ENCODE assay signal across 17 cellular contexts in genomic region chr11:70687716-70688115, GRCh38.
DNase-seq lines count a peak whose midpoint lies in the region; ATAC-seq and TF ChIP-seq lines count a peak whose summit lies in the region.
"Had no signal": no experiment of that assay in that cellular context is flagged by ENCODE, and none has a peak within 500 bp of the region (broad histone marks: within the 10 kb centered on the region; RNA-seq: fewer than 3 reads in every experiment).

No MANE protein-coding gene starts in this region.

- H3K4me1 ChIP-seq in heart left ventricle (no peaks in the 10 kb centered on the region), mucosa of descending colon (ENCODE audit: low read depth) (no peaks in the 10 kb centered on the region), aorta (ENCODE audit: control insufficient read depth in 1 of 2, insufficient read depth in 2 of 2, low read length in 2 of 2) (no peaks in the 10 kb centered on the region)
- H3K4me1 ChIP-seq: HAP-1 had no signal

- WGBS in heart left ventricle, 4 donors = 40 to 83% (median 70%) methylated on average over 1 to 6 of the region's 6 CpGs
- 61 to 67% methylated on average over 6 of the region's 6 CpGs for WGBS in aorta, 2 donors

- H3K4me3 ChIP-seq in heart left ventricle = no peak overlapping the region
- H3K4me3 ChIP-seq in mucosa of descending colon = no peak overlapping the region
- no peak overlapping the region for H3K4me3 ChIP-seq in aorta (ENCODE audit: low read length in 2 of 2)
- H3K4me3 ChIP-seq: BLaER1, HAP-1 had no signal

- TF ChIP-seq CTCF in heart left ventricle (IDR thresholded peaks at IDR 0.05) (no peak), mucosa of descending colon (IDR thresholded peaks at IDR 0.05) (no peak), GM13976 (IDR thresholded peaks at IDR 0.05; ENCODE audit: borderline replicate concordance, control extremely low read depth, extremely low read depth, insufficient read depth, missing control alignments) (no peak)

- H3K27me3 ChIP-seq in heart left ventricle (peaks cover 0 to 8% (median 0%) of the 10 kb centered on the region in 9 donors), aorta (ENCODE audit: control insufficient read depth in 1 of 2, insufficient read depth in 2 of 2, low read length in 1 of 2) (no peaks in the 10 kb centered on the region)
- H3K27me3 ChIP-seq: BLaER1 had no signal

- intact Hi-C loops in Right ventricle myocardium superior (cut with DNase I) (no loop called here), heart left ventricle (cut with DNase I) (no loop called here), left colon (cut with DNase I, micrococcal nuclease) (no loop called here), mucosa of descending colon (cut with DNase I, micrococcal nuclease) (no loop called here), aorta (cut with DNase I) (no loop called here)

- DNase-seq in Right ventricle myocardium superior = peak; percentile 17
- no peak for DNase-seq in heart left ventricle
- DNase-seq in left colon = no peak
- peak in 1 of 3 donors; percentile 25 for DNase-seq in mucosa of descending colon
- no peak for DNase-seq in aorta
- DNase-seq in GM13976 (ENCODE audit: low spot score) = no peak
- no peak for DNase-seq in activated CD4-positive, alpha-beta T cell treated with anti-CD3 and anti-CD28 coated beads for 4 hours
- DNase-seq: 8988T; CD4-positive, alpha-beta memory T cell; DMS153; DMS79; GDM1; IMR-90 had no signal

- TF ChIP-seq POLR2A in heart left ventricle (IDR thresholded peaks at IDR 0.05) = no peak

- no peaks in the 10 kb centered on the region for H3K36me3 ChIP-seq in heart left ventricle
- no peaks in the 10 kb centered on the region for H3K36me3 ChIP-seq in mucosa of descending colon (ENCODE audit: low read depth)
- H3K36me3 ChIP-seq in aorta (ENCODE audit: control insufficient read depth in 1 of 2, insufficient read depth in 2 of 2, low read length in 1 of 2) = no peaks in the 10 kb centered on the region
- H3K36me3 ChIP-seq: BLaER1, HAP-1 had no signal

- H3K27ac ChIP-seq in heart left ventricle (no peak overlapping the region), aorta (ENCODE audit: low read depth in 1 of 2, low read length in 2 of 2) (no peak overlapping the region)
- H3K27ac ChIP-seq: BLaER1, HL-60 had no signal

- ATAC-seq in Right ventricle myocardium superior (ENCODE audit: poor library complexity) = no peak
- ATAC-seq in heart left ventricle = no peak
- peak; percentile 9 for ATAC-seq in left colon
- peak; percentile 7 for ATAC-seq in mucosa of descending colon
- peak; percentile 15 for ATAC-seq in aorta (ENCODE audit: low FRiP score)
- ATAC-seq in GM19395 (IDR thresholded peaks at IDR 0.05; ENCODE audit: unreplicated experiment) = no peak

- peaks cover 0 to 5% (median 0%) of the 10 kb centered on the region in 12 donors for H3K9me3 ChIP-seq in heart left ventricle
- no peaks in the 10 kb centered on the region for H3K9me3 ChIP-seq in mucosa of descending colon
- peaks cover 2% of the 10 kb centered on the region for H3K9me3 ChIP-seq in aorta (ENCODE audit: control insufficient read depth, low read length)
- H3K9me3 ChIP-seq: HAP-1 had no signal

- in situ Hi-C loops in GM13976 (cut with MboI; ENCODE audit: low sequenced_read_pairs, unreplicated experiment) = no loop called here

Comparison
In these comparisons a context has a peak if more than half of its experiments do, and no peak if none do; other contexts are left out.
1. ATAC-seq: peak in left colon (single experiment), mucosa of descending colon (single experiment) and aorta (single experiment); none in Right ventricle myocardium superior (single experiment), heart left ventricle (0 of 4) and GM19395 (single experiment).